16 cellular contexts compared by ENCODE assay signal in genomic region chr15:38551720-38552627, GRCh38. TPM values are rescaled to one million over a fixed set of nuclear protein-coding genes. Genes with fewer than 3 reads are reported as not detected.
DNase-seq lines count a peak whose midpoint lies in the region; ATAC-seq and TF ChIP-seq lines count a peak whose summit lies in the region.
"Had no signal": no experiment of that assay in that cellular context is flagged by ENCODE, and none has a peak within 500 bp of the region (broad histone marks: within the 10 kb centered on the region; RNA-seq: fewer than 3 reads in every experiment).

No MANE protein-coding gene starts in this region.

- H3K27me3 ChIP-seq in endocrine pancreas (ENCODE audit: control insufficient read depth, insufficient read depth, low read length), result no peaks in the 10 kb centered on the region
- no peaks in the 10 kb centered on the region for H3K27me3 ChIP-seq in PC-9 (ENCODE audit: insufficient read depth, low read depth)

- H3F3A ChIP-seq in PC-9 (ENCODE audit: insufficient read depth, low read depth), result no peaks in the 10 kb centered on the region

- H3K36me3 Mint-ChIP-seq in activated naive CD4-positive, alpha-beta T cell treated with anti-CD3 and anti-CD28 coated beads, Interleukin-2, amount 10 ng/mL, durations not matched to agents 7 days and 5 days, result peaks cover 81% of the 10 kb centered on the region
- H3K36me3 Mint-ChIP-seq in activated CD4-positive, alpha-beta memory T cell treated with anti-CD3 and anti-CD28 coated beads for 36 hours, result peaks cover 83% of the 10 kb centered on the region

- peaks cover 2% of the 10 kb centered on the region for H3K36me3 ChIP-seq in endocrine pancreas (ENCODE audit: control insufficient read depth, insufficient read depth, low read length)
- H3K36me3 ChIP-seq in PC-9 (ENCODE audit: low read depth), result no peaks in the 10 kb centered on the region
- H3K36me3 ChIP-seq: gastroesophageal sphincter, HAP-1 had no signal

- peaks cover 87% of the 10 kb centered on the region for H3K4me1 Mint-ChIP-seq in activated naive CD4-positive, alpha-beta T cell treated with anti-CD3 and anti-CD28 coated beads, Interleukin-2, amount 10 ng/mL, durations not matched to agents 7 days and 5 days
- H3K4me1 Mint-ChIP-seq in activated CD4-positive, alpha-beta memory T cell treated with anti-CD3 and anti-CD28 coated beads for 36 hours (ENCODE audit: low read depth), result peaks cover 91% of the 10 kb centered on the region
- peaks cover 93% of the 10 kb centered on the region for H3K4me1 Mint-ChIP-seq in stimulated activated naive CD8-positive, alpha-beta T cell treated with anti-CD3 and anti-CD28 coated beads, Interleukin-15, amount 100 ng/mL, for 72 hours

- H3K27ac Mint-ChIP-seq in activated naive CD4-positive, alpha-beta T cell treated with anti-CD3 and anti-CD28 coated beads, Interleukin-2, amount 10 ng/mL, durations not matched to agents 7 days and 5 days, result no peak overlapping the region
- peak overlapping the region; percentile 84 for H3K27ac Mint-ChIP-seq in activated CD4-positive, alpha-beta memory T cell treated with anti-CD3 and anti-CD28 coated beads for 36 hours
- peak overlapping the region in 1 of 2 donors; percentile 54 for H3K27ac Mint-ChIP-seq in stimulated activated naive CD8-positive, alpha-beta T cell treated with anti-CD3 and anti-CD28 coated beads, Interleukin-15, amount 100 ng/mL, for 72 hours

- H3K4me1 ChIP-seq in endocrine pancreas (ENCODE audit: control insufficient read depth, insufficient read depth, low read length) (peaks cover 23% of the 10 kb centered on the region), PC-9 (replicated peaks; ENCODE audit: insufficient read depth) (no peaks in the 10 kb centered on the region)
- H3K4me1 ChIP-seq: gastroesophageal sphincter, HAP-1 had no signal

- no TSS peak for BruUV-seq in PC-9 (replicated peaks; lab: Mats Ljungman, UMichigan)

- no peak for ATAC-seq in stimulated activated naive CD8-positive, alpha-beta T cell treated with anti-CD3 and anti-CD28 coated beads, Interleukin-15, amount 100 ng/mL, for 72 hours
- ATAC-seq: esophagus mucosa, gastroesophageal sphincter, left ventricle myocardium superior had no signal

- CTCF ChIA-PET in activated naive CD4-positive, alpha-beta T cell treated with anti-CD3 and anti-CD28 coated beads, Interleukin-2, amount 10 ng/mL, durations not matched to agents 7 days and 5 days (lab: Charles Lee), result interaction anchor here (1.0 to 4.9 kb wide), 8 partner anchors 11 to 148 kb away, joined by 3 to 25 read pairs (median 4); partner anchors contain the start of gene RASGRP1
- CTCF ChIA-PET in activated CD4-positive, alpha-beta memory T cell treated with anti-CD3 and anti-CD28 coated beads for 36 hours (lab: Charles Lee), result interaction anchor here (0.7 to 7.8 kb wide), 7 partner anchors 12 to 138 kb away, joined by 3 to 80 read pairs (median 4); partner anchors contain the start of gene FAM98B
- CTCF ChIA-PET in PC-9 (lab: Charles Lee), result interaction anchor here (0.6 kb wide), 1 partner anchor 112 kb away, joined by 3 read pairs; no protein-coding TSS in a partner anchor

- no peak overlapping the region for H2AFZ ChIP-seq in PC-9

- intact Hi-C loops in activated CD4-positive, alpha-beta memory T cell treated with anti-CD3 and anti-CD28 coated beads for 36 hours (cut with micrococcal nuclease), result loop anchor here (10.0 kb wide), 1 partner anchor 1233 kb away; the partner anchor contains the start of gene FSIP1
- intact Hi-C loops in PC-9 (cut with micrococcal nuclease; ENCODE audit: unreplicated experiment), result no loop called here

- no peak overlapping the region for H3K4me2 ChIP-seq in PC-9

- peak overlapping the region; percentile 5 for H3K4me3 Mint-ChIP-seq in activated naive CD4-positive, alpha-beta T cell treated with anti-CD3 and anti-CD28 coated beads, Interleukin-2, amount 10 ng/mL, durations not matched to agents 7 days and 5 days
- peak overlapping the region; percentile 55 for H3K4me3 Mint-ChIP-seq in activated CD4-positive, alpha-beta memory T cell treated with anti-CD3 and anti-CD28 coated beads for 36 hours
- H3K4me3 Mint-ChIP-seq in stimulated activated naive CD8-positive, alpha-beta T cell treated with anti-CD3 and anti-CD28 coated beads, Interleukin-15, amount 100 ng/mL, for 72 hours, result peak overlapping the region; percentile 31 to 48

- H3K9me3 Mint-ChIP-seq in activated naive CD4-positive, alpha-beta T cell treated with anti-CD3 and anti-CD28 coated beads, Interleukin-2, amount 10 ng/mL, durations not matched to agents 7 days and 5 days, result no peaks in the 10 kb centered on the region
- no peaks in the 10 kb centered on the region for H3K9me3 Mint-ChIP-seq in activated CD4-positive, alpha-beta memory T cell treated with anti-CD3 and anti-CD28 coated beads for 36 hours
- no peaks in the 10 kb centered on the region for H3K9me3 Mint-ChIP-seq in stimulated activated naive CD8-positive, alpha-beta T cell treated with anti-CD3 and anti-CD28 coated beads, Interleukin-15, amount 100 ng/mL, for 72 hours

- no peak overlapping the region for H3K9ac ChIP-seq in endocrine pancreas (ENCODE audit: control insufficient read depth, insufficient read depth, low read length)

- H3K27ac ChIP-seq in PC-9, result no peak overlapping the region
- H3K27ac ChIP-seq: gastroesophageal sphincter, VCaP had no signal

- H3K4me3 ChIP-seq in endocrine pancreas (ENCODE audit: control insufficient read depth, insufficient read depth, low read length) (peak overlapping the region; percentile 81), PC-9 (no peak overlapping the region)
- H3K4me3 ChIP-seq: gastroesophageal sphincter, HAP-1 had no signal

- POLR2A ChIA-PET in activated CD4-positive, alpha-beta memory T cell treated with anti-CD3 and anti-CD28 coated beads for 36 hours (lab: Charles Lee), result interaction anchor here (0.6 to 5.8 kb wide), 7 partner anchors 9 to 131 kb away, joined by 3 to 53 read pairs (median 4); partner anchors contain the start of gene RASGRP1
- POLR2A ChIA-PET in PC-9 (lab: Charles Lee; ENCODE audit: unreplicated experiment), result interaction anchor here (0.6 to 0.7 kb wide), 2 partner anchors 63 to 526 kb away, joined by 4 to 6 read pairs; no protein-coding TSS in a partner anchor

- H3K9me2 ChIP-seq in PC-9 (ENCODE audit: insufficient read depth), result no peaks in the 10 kb centered on the region

- H3K79me2 ChIP-seq in PC-9 (ENCODE audit: low read depth), result no peaks in the 10 kb centered on the region

- H3K27me3 Mint-ChIP-seq in activated naive CD4-positive, alpha-beta T cell treated with anti-CD3 and anti-CD28 coated beads, Interleukin-2, amount 10 ng/mL, durations not matched to agents 7 days and 5 days, result no peaks in the 10 kb centered on the region
- no peaks in the 10 kb centered on the region for H3K27me3 Mint-ChIP-seq in activated CD4-positive, alpha-beta memory T cell treated with anti-CD3 and anti-CD28 coated beads for 36 hours
- H3K27me3 Mint-ChIP-seq in stimulated activated naive CD8-positive, alpha-beta T cell treated with anti-CD3 and anti-CD28 coated beads, Interleukin-15, amount 100 ng/mL, for 72 hours, result no peaks in the 10 kb centered on the region

- no peak for TF ChIP-seq CTCF in PC-9 (conservative IDR thresholded peaks at IDR 0.05)

- no peak for DNase-seq in activated naive CD4-positive, alpha-beta T cell treated with anti-CD3 and anti-CD28 coated beads, Interleukin-2, amount 10 ng/mL, durations not matched to agents 7 days and 5 days
- DNase-seq in activated naive CD4-positive, alpha-beta T cell treated with anti-CD3 and anti-CD28 coated beads, Interleukin-2, amount 50 U/mL, for 16 hours, result no peak
- DNase-seq in activated CD4-positive, alpha-beta memory T cell treated with anti-CD3 and anti-CD28 coated beads for 36 hours, result no peak
- no peak for DNase-seq in stimulated activated naive CD8-positive, alpha-beta T cell treated with anti-CD3 and anti-CD28 coated beads, Interleukin-15, amount 100 ng/mL, for 72 hours
- DNase-seq in DMS53 treated with DMSO at 0.1 percent for 48 hours (lab: John Stamatoyannopoulos, UW; ENCODE audit: unreplicated experiment) (no peak), inferior parietal cortex (ENCODE audit: extremely low spot score) (no peak), PC-9 (no peak)
- DNase-seq: left ventricle myocardium superior; NCI-H1930; NCI-H510A treated with DMSO at 0.1 percent for 48 hours; stimulated activated CD4-positive, alpha-beta T cell treated with anti-CD3 and anti-CD28 coated beads, Interleukin-2, amount 100 ng/mL, for 24 hours had no signal

- H4K20me1 ChIP-seq in PC-9 (ENCODE audit: insufficient read depth), result no peaks in the 10 kb centered on the region

- H3K9me3 ChIP-seq in endocrine pancreas (ENCODE audit: control insufficient read depth, low read length) (no peaks in the 10 kb centered on the region), PC-9 (ENCODE audit: insufficient read depth, low read depth) (no peaks in the 10 kb centered on the region)
- H3K9me3 ChIP-seq: gastroesophageal sphincter, HAP-1 had no signal

RNA-seq across cellular contexts. Expression of gene RASGRP1, which starts 12.6 kb away (rescaled TPM):
- 100 to 1,000 TPM; 167 to 174 TPM for total RNA-seq in activated CD4-positive, alpha-beta memory T cell treated with anti-CD3 and anti-CD28 coated beads for 36 hours
- total RNA-seq in PC-9 (2021), result 0.39 and 1.5 TPM in 2 replicates

Comparison
In these comparisons a context has a peak if more than half of its experiments do, and no peak if none do; other contexts are left out.
1. H3K4me3 Mint-ChIP-seq: peak in every context shown above with its lines; median percentile 55 in activated CD4-positive, alpha-beta memory T cell treated with anti-CD3 and anti-CD28 coated beads for 36 hours; 40 in stimulated activated naive CD8-positive, alpha-beta T cell treated with anti-CD3 and anti-CD28 coated beads, Interleukin-15, amount 100 ng/mL, for 72 hours; 5 in activated naive CD4-positive, alpha-beta T cell treated with anti-CD3 and anti-CD28 coated beads, Interleukin-2, amount 10 ng/mL, durations not matched to agents 7 days and 5 days.
2. RNA of gene RASGRP1, which starts 12.6 kb away (total RNA-seq): 167 to 174 TPM in activated CD4-positive, alpha-beta memory T cell treated with anti-CD3 and anti-CD28 coated beads for 36 hours; 0.39 to 1.5 TPM in PC-9; every median in the first group is over 10 times any median in the second.